ENCODE assay signal across 21 cellular contexts in the genomic region with DNA sequence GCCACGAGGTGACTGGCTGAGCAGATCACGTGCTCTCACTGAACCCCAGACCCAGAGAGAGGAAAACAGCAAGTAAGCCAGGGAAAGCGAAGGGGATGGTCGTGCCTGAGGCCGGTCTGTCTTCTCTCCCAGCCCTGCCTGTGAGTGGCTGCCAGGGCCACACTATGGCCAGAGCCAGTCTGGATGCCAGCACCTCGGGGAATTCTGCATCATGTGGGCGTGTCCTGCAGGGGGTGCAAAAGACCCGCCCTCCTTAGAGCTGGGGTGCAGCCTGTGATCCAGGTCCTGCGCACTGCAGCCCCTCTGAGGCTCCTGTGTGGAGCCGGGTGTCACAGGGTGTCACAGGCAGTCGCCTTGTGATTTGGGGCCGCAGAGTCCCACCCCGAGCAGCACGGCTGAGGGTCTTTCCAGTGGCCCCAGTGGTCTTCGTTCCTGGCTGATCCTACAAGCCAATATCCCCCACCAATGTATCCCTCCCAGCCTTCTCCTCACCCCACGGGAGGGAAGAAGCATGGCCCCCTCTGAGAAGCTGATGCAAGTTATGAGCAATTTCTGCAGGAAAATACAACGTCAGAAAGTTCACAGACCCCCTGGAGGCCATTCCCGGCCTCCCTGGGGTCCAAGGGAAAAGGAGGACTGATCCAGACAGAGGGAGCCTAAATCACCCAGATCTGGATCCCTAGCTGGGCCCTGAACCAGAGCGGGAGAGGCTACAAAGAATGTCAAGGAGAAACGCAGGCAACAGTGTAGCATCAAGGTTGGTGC. TPM values are rescaled to one million over a fixed set of nuclear protein-coding genes. Genes with fewer than 3 reads are reported as not detected.
A peak's percentile ranks its signal among the peaks of the same experiment; 100 is the strongest.
DNase-seq lines count a peak whose midpoint lies in the region; ATAC-seq and TF ChIP-seq lines count a peak whose summit lies in the region.
"Had no signal": no experiment of that assay in that cellular context is flagged by ENCODE, and none has a peak within 500 bp of the region (broad histone marks: within the 10 kb centered on the region; RNA-seq: fewer than 3 reads in every experiment).

No MANE protein-coding gene starts in this region.

- H3K27ac Mint-ChIP-seq in chondrocyte (ENCODE audit: unreplicated experiment) = peak overlapping the region; percentile 85

- H3K27ac ChIP-seq in SK-N-SH (ENCODE audit: low read depth in 2 of 2, low read length in 1 of 2) (no peak overlapping the region), rectal smooth muscle tissue (ENCODE audit: low read depth, low read length) (peak overlapping the region; percentile 1), substantia nigra (ENCODE audit: low read depth, low read length, poor library complexity, severe bottlenecking) (no peak overlapping the region)
- H3K27ac ChIP-seq: 22Rv1, upper lobe of left lung had no signal

- H3K4me3 Mint-ChIP-seq in chondrocyte (ENCODE audit: unreplicated experiment) = no peak overlapping the region

- DNase-seq in SK-N-SH = peak; percentile 39
- DNase-seq in chondrocyte (ENCODE audit: low spot score) = no peak
- no peak for DNase-seq in substantia nigra (lab: John Stamatoyannopoulos, UW)
- DNase-seq in SHP77 treated with DMSO at 0.1 percent for 48 hours (lab: John Stamatoyannopoulos, UW) = no peak
- DNase-seq: activated CD4-positive, alpha-beta T cell treated with anti-CD3 and anti-CD28 coated beads for 48 hours; COR-L47; NCI-H1105; NCI-H2081; SIG-M5; stimulated activated CD4-positive, alpha-beta T cell treated with anti-CD3 and anti-CD28 coated beads, Interleukin-4, amount 100 ng/mL, for 1 hour; stomach had no signal

- no peak overlapping the region for H3K4me3 ChIP-seq in SK-N-SH (ENCODE audit: low read depth in 2 of 2, low read length in 1 of 2)
- H3K4me3 ChIP-seq in rectal smooth muscle tissue (ENCODE audit: low read length) = no peak overlapping the region
- H3K4me3 ChIP-seq: heart left ventricle, smooth muscle cell, stomach, upper lobe of left lung had no signal

- H3K36me3 ChIP-seq in SK-N-SH (replicated peaks in 1 of 2; ENCODE audit: control insufficient read depth in 1 of 2, insufficient read depth in 2 of 2, low read length in 1 of 2) (peaks cover 7 to 13% of the 10 kb centered on the region in 2 experiments), rectal smooth muscle tissue (ENCODE audit: control insufficient read depth, insufficient read depth, low read length) (peaks cover 12% of the 10 kb centered on the region)

- H3K9ac ChIP-seq in SK-N-SH = no peak overlapping the region
- no peak overlapping the region for H3K9ac ChIP-seq in rectal smooth muscle tissue (ENCODE audit: low read length)

- POLR2A ChIA-PET in SK-N-SH (lab: Yijun Ruan, JAX) = no interaction called here

- ATAC-seq in SK-N-SH treated with all-trans-retinoic acid at 6 μM for 48 hours = no peak
- ATAC-seq: heart left ventricle, left lobe of liver had no signal

- H3K9me3 ChIP-seq in SK-N-SH = no peaks in the 10 kb centered on the region
- H3K9me3 ChIP-seq: heart left ventricle, stomach, upper lobe of left lung had no signal

- peaks cover 20% of the 10 kb centered on the region for H3K4me1 Mint-ChIP-seq in chondrocyte (ENCODE audit: low read depth)

- H4K20me1 ChIP-seq in SK-N-SH (ENCODE audit: insufficient read depth) = peaks cover 47% of the 10 kb centered on the region

- H3K4me2 ChIP-seq in SK-N-SH = no peak overlapping the region
- H3K4me2 ChIP-seq: smooth muscle cell had no signal

- no peaks in the 10 kb centered on the region for H3F3A ChIP-seq in SK-N-SH (replicated peaks; ENCODE audit: insufficient read depth)

- TF ChIP-seq CTCF in SK-N-SH (IDR thresholded peaks at IDR 0.05) = no peak
- TF ChIP-seq CTCF in chondrocyte (IDR thresholded peaks at IDR 0.05) = no peak

- CTCF ChIA-PET in SK-N-SH (lab: Yijun Ruan, JAX) = no interaction called here

- H3K9me3 Mint-ChIP-seq in chondrocyte (ENCODE audit: low read depth) = no peaks in the 10 kb centered on the region

- H3K9me2 ChIP-seq in SK-N-SH = no peaks in the 10 kb centered on the region

- peaks cover 0 to 10% of the 10 kb centered on the region in 2 experiments; a peak in 1 of 4 replicates for H3K4me1 ChIP-seq in SK-N-SH (ENCODE audit: control insufficient read depth in 1 of 2, insufficient read depth in 2 of 2, low read depth in 1 of 2, low read length in 1 of 2)
- H3K4me1 ChIP-seq in rectal smooth muscle tissue (ENCODE audit: control insufficient read depth, insufficient read depth, low read length) = peaks cover 20% of the 10 kb centered on the region

- H3K36me3 Mint-ChIP-seq in chondrocyte (ENCODE audit: low read depth) = peaks cover 12% of the 10 kb centered on the region

- H3K27me3 ChIP-seq in SK-N-SH (ENCODE audit: insufficient read depth) (no peaks in the 10 kb centered on the region), rectal smooth muscle tissue (ENCODE audit: control insufficient read depth, insufficient read depth, low read length) (no peaks in the 10 kb centered on the region)
- H3K27me3 ChIP-seq: heart left ventricle, stomach, upper lobe of left lung had no signal

- TF ChIP-seq EP300 in SK-N-SH (IDR thresholded peaks at IDR 0.05; ENCODE audit: borderline replicate concordance in 1 of 2, low read depth in 1 of 2, low read length in 1 of 2) = no peak

- no peaks in the 10 kb centered on the region for H3K27me3 Mint-ChIP-seq in chondrocyte (ENCODE audit: low read depth)

- H3K79me2 ChIP-seq in SK-N-SH (ENCODE audit: insufficient read depth) = peaks cover 72% of the 10 kb centered on the region

- WGBS in SK-N-SH (ENCODE audit: low lambda C conversion rate) = 94% methylated on average over 18 of the region's 20 CpGs

- no peak overlapping the region for H2AFZ ChIP-seq in SK-N-SH (ENCODE audit: low read depth)

- TF ChIP-seq RAD21 in SK-N-SH (IDR thresholded peaks at IDR 0.05; ENCODE audit: low read length) = no peak

TF ChIP-seq in SK-N-SH, 30 proteins besides CTCF, POLR2A, EP300 and RAD21:
- TF ChIP-seq RXRA (IDR thresholded peaks at IDR 0.05; ENCODE audit: borderline replicate concordance, low read depth) = no peak
- no peak for TF ChIP-seq NFIC (IDR thresholded peaks at IDR 0.05; ENCODE audit: borderline replicate concordance)
- TF ChIP-seq CHD2 (IDR thresholded peaks at IDR 0.05; ENCODE audit: low read length, partially characterized antibody) = no peak
- no peak for TF ChIP-seq MXI1 (IDR thresholded peaks at IDR 0.05; ENCODE audit: low read depth, low read length)
- no peak for TF ChIP-seq SIN3A (IDR thresholded peaks at IDR 0.05; ENCODE audit: borderline replicate concordance, low read depth, low read length)
- TF ChIP-seq FOXM1 (IDR thresholded peaks at IDR 0.05; ENCODE audit: low read depth) = no peak
- TF ChIP-seq, protein P1, sequence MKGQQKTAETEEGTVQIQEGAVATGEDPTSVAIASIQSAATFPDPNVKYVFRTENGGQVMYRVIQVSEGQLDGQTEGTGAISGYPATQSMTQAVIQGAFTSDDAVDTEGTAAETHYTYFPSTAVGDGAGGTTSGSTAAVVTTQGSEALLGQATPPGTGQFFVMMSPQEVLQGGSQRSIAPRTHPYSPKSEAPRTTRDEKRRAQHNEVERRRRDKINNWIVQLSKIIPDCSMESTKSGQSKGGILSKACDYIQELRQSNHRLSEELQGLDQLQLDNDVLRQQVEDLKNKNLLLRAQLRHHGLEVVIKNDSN (IDR thresholded peaks at IDR 0.05; ENCODE audit: borderline replicate concordance, low read depth) = no peak

TF ChIP-seq in SK-N-SH treated with all-trans-retinoic acid at 6 μM for 48 hours, 23 proteins besides CTCF, POLR2A, EP300 and RAD21 (continues in another document):
- TF ChIP-seq ZFP3 (CRISPR knock-in tag; IDR thresholded peaks at IDR 0.05) = no peak
- TF ChIP-seq PPARA (CRISPR knock-in tag; IDR thresholded peaks at IDR 0.05; ENCODE audit: borderline replicate concordance) = no peak
- no peak for TF ChIP-seq ARNTL (CRISPR knock-in tag; IDR thresholded peaks at IDR 0.05; ENCODE audit: borderline replicate concordance, low read depth)
- TF ChIP-seq, protein P2, sequence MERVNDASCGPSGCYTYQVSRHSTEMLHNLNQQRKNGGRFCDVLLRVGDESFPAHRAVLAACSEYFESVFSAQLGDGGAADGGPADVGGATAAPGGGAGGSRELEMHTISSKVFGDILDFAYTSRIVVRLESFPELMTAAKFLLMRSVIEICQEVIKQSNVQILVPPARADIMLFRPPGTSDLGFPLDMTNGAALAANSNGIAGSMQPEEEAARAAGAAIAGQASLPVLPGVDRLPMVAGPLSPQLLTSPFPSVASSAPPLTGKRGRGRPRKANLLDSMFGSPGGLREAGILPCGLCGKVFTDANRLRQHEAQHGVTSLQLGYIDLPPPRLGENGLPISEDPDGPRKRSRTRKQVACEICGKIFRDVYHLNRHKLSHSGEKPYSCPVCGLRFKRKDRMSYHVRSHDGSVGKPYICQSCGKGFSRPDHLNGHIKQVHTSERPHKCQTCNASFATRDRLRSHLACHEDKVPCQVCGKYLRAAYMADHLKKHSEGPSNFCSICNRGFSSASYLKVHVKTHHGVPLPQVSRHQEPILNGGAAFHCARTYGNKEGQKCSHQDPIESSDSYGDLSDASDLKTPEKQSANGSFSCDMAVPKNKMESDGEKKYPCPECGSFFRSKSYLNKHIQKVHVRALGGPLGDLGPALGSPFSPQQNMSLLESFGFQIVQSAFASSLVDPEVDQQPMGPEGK (CRISPR knock-in tag; IDR thresholded peaks at IDR 0.05; ENCODE audit: borderline replicate concordance) = no peak
- no peak for TF ChIP-seq OSR1 (CRISPR knock-in tag; IDR thresholded peaks at IDR 0.05)
- no peak for TF ChIP-seq BACH2 (CRISPR knock-in tag; IDR thresholded peaks at IDR 0.05; ENCODE audit: borderline replicate concordance)

RNA-seq across cellular contexts. Expression of a gene that starts 7.7 kb away (rescaled TPM):
- 83.9 and 87.3 TPM in 2 replicates for polyA plus RNA-seq in SK-N-SH (2012; rRNA removed)
- polyA plus RNA-seq in SK-N-SH (2012; cell fraction: cytosol; rRNA removed) = 20.3 and 29.1 TPM in 2 replicates
- 571 and 748 TPM in 2 replicates for polyA plus RNA-seq in SK-N-SH (2012; cell fraction: nucleus; rRNA removed)
- 86.1 to 111 TPM (median 103 TPM) in 3 replicates for total RNA-seq in chondrocyte

RNA-seq across cellular contexts. Expression of a gene that starts 34.0 kb away (rescaled TPM):
- polyA plus RNA-seq in SK-N-SH (2012; rRNA removed) = 9.6 and 12.9 TPM in 2 replicates
- 6.7 and 7.5 TPM in 2 replicates for polyA plus RNA-seq in SK-N-SH (2012; cell fraction: cytosol; rRNA removed)
- 32.4 and 60.9 TPM in 2 replicates for polyA plus RNA-seq in SK-N-SH (2012; cell fraction: nucleus; rRNA removed)
- total RNA-seq in chondrocyte = 4.1 to 7.9 TPM (median 6.8 TPM) in 3 replicates

RNA-seq across cellular contexts. Expression of a gene that starts 39.3 kb away (rescaled TPM):
- polyA plus RNA-seq in SK-N-SH (2012; rRNA removed) = 27.1 and 39.5 TPM in 2 replicates
- 30.8 and 37.4 TPM in 2 replicates for polyA plus RNA-seq in SK-N-SH (2012; cell fraction: cytosol; rRNA removed)
- polyA plus RNA-seq in SK-N-SH (2012; cell fraction: nucleus; rRNA removed) = 9.5 and 13.7 TPM in 2 replicates
- total RNA-seq in chondrocyte = 0.62 TPM in 1 of 3 replicates, not detected in the others
- total RNA-seq: T-helper 1 cell treated with Interleukin-12 subunit alpha and Interleukin-12 subunit beta and Interleukin-4 antibody, amounts not matched to agents 30 ng/mL and 1 ng/mL, for 36 hours had no signal

RNA-seq across cellular contexts. Expression of a gene that starts 46.8 kb away (rescaled TPM):
- polyA plus RNA-seq in SK-N-SH (2012; rRNA removed) = 8.9 and 9.6 TPM in 2 replicates
- polyA plus RNA-seq in SK-N-SH (2012; cell fraction: cytosol; rRNA removed) = 3.9 and 5.9 TPM in 2 replicates
- polyA plus RNA-seq in SK-N-SH (2012; cell fraction: nucleus; rRNA removed) = 26.8 TPM in 2 replicates
- total RNA-seq in chondrocyte = 9.7 to 13.7 TPM (median 11.1 TPM) in 3 replicates

RNA-seq across cellular contexts. Expression of a gene that starts 47.8 kb away (rescaled TPM):
- 9.1 and 11.4 TPM in 2 replicates for polyA plus RNA-seq in SK-N-SH (2012; rRNA removed)
- polyA plus RNA-seq in SK-N-SH (2012; cell fraction: cytosol; rRNA removed) = 8.5 and 9.3 TPM in 2 replicates
- polyA plus RNA-seq in SK-N-SH (2012; cell fraction: nucleus; rRNA removed) = 6.4 and 7.0 TPM in 2 replicates
- total RNA-seq in chondrocyte = not detected in 3 replicates
- total RNA-seq: left lobe of liver; pulmonary artery endothelial cell; smooth muscle cell; stomach; T-helper 1 cell treated with Interleukin-12 subunit alpha and Interleukin-12 subunit beta and Interleukin-4 antibody, amounts not matched to agents 30 ng/mL and 1 ng/mL, for 36 hours had no signal
- polyA plus RNA-seq: BJ had no signal
